In the genomic region with DNA sequence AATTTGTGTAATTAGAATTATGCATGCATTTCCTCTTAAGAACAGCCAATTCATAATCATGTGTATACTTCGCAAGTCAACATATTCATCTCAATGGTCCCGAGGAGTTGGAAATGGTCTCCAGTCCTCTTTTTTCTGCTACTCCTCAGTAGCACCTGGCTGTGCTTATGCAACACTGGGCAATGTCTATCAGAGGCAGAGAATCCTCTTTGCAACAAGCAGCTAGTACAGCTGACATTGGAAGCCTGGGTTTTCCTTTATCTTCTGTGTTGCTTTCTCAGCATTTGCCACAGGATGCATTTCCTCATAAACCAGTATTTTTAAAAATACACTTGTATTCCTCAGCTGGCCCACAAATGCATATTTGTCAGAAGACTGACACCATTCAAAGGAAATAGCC, we compare ENCODE assay signal across 14 cellular contexts.
"Had no signal": no experiment of that assay in that cellular context is flagged by ENCODE, and none has a peak within 500 bp of the region (broad histone marks: within the 10 kb centered on the region; RNA-seq: fewer than 3 reads in every experiment).

No MANE protein-coding gene starts in this region.

- ATAC-seq: activated CD8-positive, alpha-beta T cell treated with anti-CD3 and anti-CD28 coated beads for 36 hours; activated naive CD8-positive, alpha-beta T cell treated with anti-CD3 and anti-CD28 coated beads, Interleukin-2, amount 50 U/mL, for 24 hours; esophagus mucosa; left cardiac atrium; lower lobe of right lung had no signal

- H3K9me3 ChIP-seq: ascending aorta, lower lobe of right lung, stomach, uterus had no signal

- H3K4me1 ChIP-seq: ascending aorta, lower lobe of right lung, stomach, uterus had no signal

- H3K27me3 ChIP-seq: ascending aorta, stomach, uterus had no signal

- H3K36me3 ChIP-seq: ascending aorta, lower lobe of right lung, stomach, uterus, WERI-Rb-1 had no signal

- H3K4me3 ChIP-seq: ascending aorta, lower lobe of right lung, stomach, uterus had no signal

- H3K27ac ChIP-seq: ascending aorta, lower lobe of right lung, stomach, uterus, WERI-Rb-1 had no signal

- DNase-seq: activated CD4-positive, alpha-beta T cell treated with anti-CD3 and anti-CD28 coated beads for 4 hours; activated CD8-positive, alpha-beta memory T cell treated with anti-CD3 and anti-CD28 coated beads, Interleukin-2, amount 50 U/mL, for 48 hours; activated CD8-positive, alpha-beta T cell treated with anti-CD3 and anti-CD28 coated beads for 36 hours; activated naive CD4-positive, alpha-beta T cell; activated naive CD8-positive, alpha-beta T cell treated with anti-CD3 and anti-CD28 coated beads, Interleukin-2, amount 50 U/mL, for 24 hours; left cardiac atrium; lower lobe of right lung; naive B cell; small intestine; stomach; uterus; WERI-Rb-1 had no signal
